39 cellular contexts compared by ENCODE assay signal in genomic region chr5:137914758-137915157, GRCh38. TPM values are rescaled to one million over a fixed set of nuclear protein-coding genes. Genes with fewer than 3 reads are reported as not detected.
"Had no signal": no experiment of that assay in that cellular context is flagged by ENCODE, and none has a peak within 500 bp of the region (broad histone marks: within the 10 kb centered on the region; RNA-seq: fewer than 3 reads in every experiment).

No MANE protein-coding gene starts in this region.

- H3K4me3 ChIP-seq: MG63 had no signal

- H3K36me3 ChIP-seq: MG63 had no signal

- DNase-seq: Karpas-422, Kasumi-1, MG63, MM.1S, MV-4-11, NCI-H1048, NCI-H1092, NCI-H1092 treated with DMSO at 0.1 percent for 48 hours, NCI-H1105, NCI-H1105 treated with DMSO at 0.1 percent for 48 hours, NCI-H1417, NCI-H1417 treated with DMSO at 0.1 percent for 48 hours, NCI-H1436, NCI-H1436 treated with DMSO at 0.1 percent for 48 hours, NCI-H146, NCI-H1694, NCI-H1694 treated with DMSO at 0.1 percent for 48 hours, NCI-H187, NCI-H187 treated with DMSO at 0.1 percent for 48 hours, NCI-H1930, NCI-H2029, NCI-H2029 treated with DMSO at 0.1 percent for 48 hours, NCI-H2081, NCI-H2081 treated with DMSO at 0.1 percent for 48 hours, NCI-H2107, NCI-H2171, NCI-H2171 treated with DMSO at 0.1 percent for 48 hours, NCI-H2227 treated with DMSO at 0.1 percent for 48 hours, NCI-H226, NCI-H345, NCI-H446, NCI-H446 treated with DMSO at 0.1 percent for 48 hours, NCI-H510A, NCI-H510A treated with DMSO at 0.1 percent for 48 hours, NCI-H524 had no signal

- H3K27me3 ChIP-seq: MG63 had no signal

RNA-seq across cellular contexts. Expression of gene PKD2L2, which starts 25.5 kb away (rescaled TPM):
- total RNA-seq: LHCN-M2, MCF 10A, NCI-H460 had no signal

RNA-seq across cellular contexts. Expression of gene MYOT, which starts 47.1 kb away (rescaled TPM):
- total RNA-seq: M059J, MCF 10A, NCI-H460 had no signal
